ENCODE assay signal across 8 cellular contexts in genomic region chr14:98223709-98224108, GRCh38.
DNase-seq lines count a peak whose midpoint lies in the region; ATAC-seq and TF ChIP-seq lines count a peak whose summit lies in the region.
"Not testable (repeated sequence)": the region's sequence is repeated elsewhere in the genome, so short reads cannot be mapped to it uniquely, and the experiment has no call there.

No MANE protein-coding gene starts in this region.

- H3K4me1 ChIP-seq in CD4-positive, CD25-positive, alpha-beta regulatory T cell (ENCODE audit: control insufficient read depth, insufficient read depth, low read length, poor library complexity, severe bottlenecking), result peaks cover 68% of the 10 kb centered on the region
- H3K4me1 ChIP-seq in Loucy (ENCODE audit: insufficient read depth, low read length, poor library complexity, severe bottlenecking), result peaks cover 12% of the 10 kb centered on the region
- H3K4me1 ChIP-seq in mucosa of descending colon (ENCODE audit: low read depth), result not testable (repeated sequence)

- POLR2A ChIA-PET in activated CD4-positive, alpha-beta memory T cell treated with anti-CD3 and anti-CD28 coated beads, Interleukin-2, amount 10 ng/mL, durations not matched to agents 7 days and 5 days (lab: Charles Lee), result interaction anchor here (0.8 to 2.3 kb wide), 3 partner anchors 35 to 83 kb away, joined by 3 to 13 read pairs (median 8); no protein-coding TSS in a partner anchor

- CTCF ChIA-PET in activated CD4-positive, alpha-beta memory T cell treated with anti-CD3 and anti-CD28 coated beads, Interleukin-2, amount 10 ng/mL, durations not matched to agents 7 days and 5 days (lab: Charles Lee), result interaction anchor here (0.9 to 1.9 kb wide), 3 partner anchors 9 to 84 kb away, joined by 3 to 4 read pairs (median 3); no protein-coding TSS in a partner anchor

- H3F3A ChIP-seq in Loucy (ENCODE audit: low read depth), result not testable (repeated sequence)

- peak overlapping the region; percentile 29 for H3K4me2 ChIP-seq in Loucy (ENCODE audit: low read depth, low read length, poor library complexity, severe bottlenecking)

- not testable (repeated sequence) for H3K36me3 ChIP-seq in CD4-positive, CD25-positive, alpha-beta regulatory T cell (ENCODE audit: control insufficient read depth, insufficient read depth, low read length); Loucy (ENCODE audit: insufficient read depth, low read length); mucosa of descending colon (ENCODE audit: low read depth)

- peak; percentile 36 to 94 (median 77) for DNase-seq in CD4-positive, CD25-positive, alpha-beta regulatory T cell
- DNase-seq in T-helper 9 cell, result peak; percentile 27
- peak; percentile 58 for DNase-seq in activated CD4-positive, alpha-beta memory T cell treated with anti-CD3 and anti-CD28 coated beads, Interleukin-2, amount 10 ng/mL, durations not matched to agents 7 days and 5 days
- peak; percentile 45 for DNase-seq in activated T-helper 1 cell treated with anti-CD3 and anti-CD28 coated beads, Interleukin-12 subunit alpha, Interleukin-12 subunit beta, Interleukin-2, Interleukin-4 antibody, amounts not matched to agents 30 ng/mL and 10 ng/mL and 1 ng/mL, durations not matched to agents 14 hours and 24 hours and 36 hours (ENCODE audit: low spot score)
- not testable (repeated sequence) for DNase-seq in activated naive CD8-positive, alpha-beta T cell treated with anti-CD3 and anti-CD28 coated beads for 36 hours; mucosa of descending colon; stimulated activated effector memory CD8-positive, alpha-beta T cell treated with anti-CD3 and anti-CD28 coated beads, Interleukin-12 subunit alpha, Interleukin-12 subunit beta, amount 100 ng/mL, for 72 hours (ENCODE audit: low spot score in 2 of 2)

- peak overlapping the region; percentile 76 for H3K27ac ChIP-seq in CD4-positive, CD25-positive, alpha-beta regulatory T cell (ENCODE audit: insufficient read depth, low read length, poor library complexity, severe bottlenecking)

- peak overlapping the region; percentile 6 to 72 (median 57) for H3K4me3 Mint-ChIP-seq in CD4-positive, CD25-positive, alpha-beta regulatory T cell
- peak overlapping the region; percentile 5 for H3K4me3 Mint-ChIP-seq in activated CD4-positive, alpha-beta memory T cell treated with anti-CD3 and anti-CD28 coated beads, Interleukin-2, amount 10 ng/mL, durations not matched to agents 7 days and 5 days
- peak overlapping the region; percentile 20 for H3K4me3 Mint-ChIP-seq in activated T-helper 1 cell treated with anti-CD3 and anti-CD28 coated beads, Interleukin-12 subunit alpha, Interleukin-12 subunit beta, Interleukin-2, Interleukin-4 antibody, amounts not matched to agents 30 ng/mL and 10 ng/mL and 1 ng/mL, durations not matched to agents 14 hours and 24 hours and 36 hours
- H3K4me3 Mint-ChIP-seq in activated naive CD8-positive, alpha-beta T cell treated with anti-CD3 and anti-CD28 coated beads for 36 hours, result not testable (repeated sequence)
- peak overlapping the region; percentile 31 for H3K4me3 Mint-ChIP-seq in stimulated activated effector memory CD8-positive, alpha-beta T cell treated with anti-CD3 and anti-CD28 coated beads, Interleukin-12 subunit alpha, Interleukin-12 subunit beta, amount 100 ng/mL, for 72 hours

- not testable (repeated sequence) for TF ChIP-seq CTCF in Loucy (conservative IDR thresholded peaks at IDR 0.05; ENCODE audit: low read length); mucosa of descending colon (IDR thresholded peaks at IDR 0.05)

- not testable (repeated sequence) for H2AFZ ChIP-seq in Loucy (ENCODE audit: low read length)

- H3K4me1 Mint-ChIP-seq in CD4-positive, CD25-positive, alpha-beta regulatory T cell, result peaks cover 24 to 71% (median 57%) of the 10 kb centered on the region in 4 donors
- peaks cover 67% of the 10 kb centered on the region for H3K4me1 Mint-ChIP-seq in activated CD4-positive, alpha-beta memory T cell treated with anti-CD3 and anti-CD28 coated beads, Interleukin-2, amount 10 ng/mL, durations not matched to agents 7 days and 5 days
- peaks cover 49% of the 10 kb centered on the region for H3K4me1 Mint-ChIP-seq in activated T-helper 1 cell treated with anti-CD3 and anti-CD28 coated beads, Interleukin-12 subunit alpha, Interleukin-12 subunit beta, Interleukin-2, Interleukin-4 antibody, amounts not matched to agents 30 ng/mL and 10 ng/mL and 1 ng/mL, durations not matched to agents 14 hours and 24 hours and 36 hours (ENCODE audit: low read depth)
- H3K4me1 Mint-ChIP-seq in activated naive CD8-positive, alpha-beta T cell treated with anti-CD3 and anti-CD28 coated beads for 36 hours, result peaks cover 56% of the 10 kb centered on the region
- peaks cover 48% of the 10 kb centered on the region for H3K4me1 Mint-ChIP-seq in stimulated activated effector memory CD8-positive, alpha-beta T cell treated with anti-CD3 and anti-CD28 coated beads, Interleukin-12 subunit alpha, Interleukin-12 subunit beta, amount 100 ng/mL, for 72 hours

- H3K9me2 ChIP-seq in Loucy (replicated peaks; ENCODE audit: low read depth, low read length), result not testable (repeated sequence)

- H3K4me3 ChIP-seq in CD4-positive, CD25-positive, alpha-beta regulatory T cell (ENCODE audit: low read depth, low read length), result peak overlapping the region; percentile 22
- H3K4me3 ChIP-seq in Loucy (ENCODE audit: low read length, poor library complexity, severe bottlenecking); mucosa of descending colon: not testable (repeated sequence)

- H3K27me3 ChIP-seq in CD4-positive, CD25-positive, alpha-beta regulatory T cell (ENCODE audit: control insufficient read depth, insufficient read depth, low read length); Loucy (ENCODE audit: insufficient read depth, low read length, poor library complexity, severe bottlenecking): not testable (repeated sequence)

- H3K9me3 Mint-ChIP-seq in CD4-positive, CD25-positive, alpha-beta regulatory T cell; activated CD4-positive, alpha-beta memory T cell treated with anti-CD3 and anti-CD28 coated beads, Interleukin-2, amount 10 ng/mL, durations not matched to agents 7 days and 5 days; activated T-helper 1 cell treated with anti-CD3 and anti-CD28 coated beads, Interleukin-12 subunit alpha, Interleukin-12 subunit beta, Interleukin-2, Interleukin-4 antibody, amounts not matched to agents 30 ng/mL and 10 ng/mL and 1 ng/mL, durations not matched to agents 14 hours and 24 hours and 36 hours; stimulated activated effector memory CD8-positive, alpha-beta T cell treated with anti-CD3 and anti-CD28 coated beads, Interleukin-12 subunit alpha, Interleukin-12 subunit beta, amount 100 ng/mL, for 72 hours: not testable (repeated sequence)
- H3K9me3 Mint-ChIP-seq in activated naive CD8-positive, alpha-beta T cell treated with anti-CD3 and anti-CD28 coated beads for 36 hours, result peaks cover 18% of the 10 kb centered on the region

- H3K27ac Mint-ChIP-seq in CD4-positive, CD25-positive, alpha-beta regulatory T cell, result peak overlapping the region; percentile 93 to 97 (median 95)
- peak overlapping the region; percentile 87 for H3K27ac Mint-ChIP-seq in activated CD4-positive, alpha-beta memory T cell treated with anti-CD3 and anti-CD28 coated beads, Interleukin-2, amount 10 ng/mL, durations not matched to agents 7 days and 5 days
- peak overlapping the region; percentile 90 for H3K27ac Mint-ChIP-seq in activated T-helper 1 cell treated with anti-CD3 and anti-CD28 coated beads, Interleukin-12 subunit alpha, Interleukin-12 subunit beta, Interleukin-2, Interleukin-4 antibody, amounts not matched to agents 30 ng/mL and 10 ng/mL and 1 ng/mL, durations not matched to agents 14 hours and 24 hours and 36 hours
- peak overlapping the region; percentile 85 for H3K27ac Mint-ChIP-seq in activated naive CD8-positive, alpha-beta T cell treated with anti-CD3 and anti-CD28 coated beads for 36 hours
- peak overlapping the region; percentile 89 for H3K27ac Mint-ChIP-seq in stimulated activated effector memory CD8-positive, alpha-beta T cell treated with anti-CD3 and anti-CD28 coated beads, Interleukin-12 subunit alpha, Interleukin-12 subunit beta, amount 100 ng/mL, for 72 hours

- H3K27me3 Mint-ChIP-seq in CD4-positive, CD25-positive, alpha-beta regulatory T cell; activated CD4-positive, alpha-beta memory T cell treated with anti-CD3 and anti-CD28 coated beads, Interleukin-2, amount 10 ng/mL, durations not matched to agents 7 days and 5 days; activated T-helper 1 cell treated with anti-CD3 and anti-CD28 coated beads, Interleukin-12 subunit alpha, Interleukin-12 subunit beta, Interleukin-2, Interleukin-4 antibody, amounts not matched to agents 30 ng/mL and 10 ng/mL and 1 ng/mL, durations not matched to agents 14 hours and 24 hours and 36 hours (ENCODE audit: insufficient read depth); activated naive CD8-positive, alpha-beta T cell treated with anti-CD3 and anti-CD28 coated beads for 36 hours: not testable (repeated sequence)

- H3K9me3 ChIP-seq in CD4-positive, CD25-positive, alpha-beta regulatory T cell (ENCODE audit: control insufficient read depth in 2 of 2, low read length in 2 of 2); Loucy (ENCODE audit: insufficient read depth, low read depth, low read length); mucosa of descending colon: not testable (repeated sequence)

- H3K36me3 Mint-ChIP-seq in CD4-positive, CD25-positive, alpha-beta regulatory T cell; activated T-helper 1 cell treated with anti-CD3 and anti-CD28 coated beads, Interleukin-12 subunit alpha, Interleukin-12 subunit beta, Interleukin-2, Interleukin-4 antibody, amounts not matched to agents 30 ng/mL and 10 ng/mL and 1 ng/mL, durations not matched to agents 14 hours and 24 hours and 36 hours (ENCODE audit: low read depth); stimulated activated effector memory CD8-positive, alpha-beta T cell treated with anti-CD3 and anti-CD28 coated beads, Interleukin-12 subunit alpha, Interleukin-12 subunit beta, amount 100 ng/mL, for 72 hours: not testable (repeated sequence)
- peaks cover 11% of the 10 kb centered on the region for H3K36me3 Mint-ChIP-seq in activated CD4-positive, alpha-beta memory T cell treated with anti-CD3 and anti-CD28 coated beads, Interleukin-2, amount 10 ng/mL, durations not matched to agents 7 days and 5 days (ENCODE audit: low read depth)
- peaks cover 18% of the 10 kb centered on the region for H3K36me3 Mint-ChIP-seq in activated naive CD8-positive, alpha-beta T cell treated with anti-CD3 and anti-CD28 coated beads for 36 hours

- H3K9ac ChIP-seq in Loucy (ENCODE audit: low read depth, low read length, poor library complexity, severe bottlenecking), result not testable (repeated sequence)

- peak; percentile 86 to 96 for ATAC-seq in CD4-positive, CD25-positive, alpha-beta regulatory T cell (ENCODE audit: low read depth in 2 of 2)
- peak; percentile 52 for ATAC-seq in mucosa of descending colon
- peak; percentile 17 for ATAC-seq in stimulated activated effector memory CD8-positive, alpha-beta T cell treated with anti-CD3 and anti-CD28 coated beads, Interleukin-12 subunit alpha, Interleukin-12 subunit beta, amount 100 ng/mL, for 72 hours

- intact Hi-C loops in activated T-helper 1 cell treated with anti-CD3 and anti-CD28 coated beads, Interleukin-12 subunit alpha, Interleukin-12 subunit beta, Interleukin-2, Interleukin-4 antibody, amounts not matched to agents 30 ng/mL and 10 ng/mL and 1 ng/mL, durations not matched to agents 14 hours and 24 hours and 36 hours (cut with micrococcal nuclease), result loop anchor here (10.0 kb wide), 1 partner anchor 961 kb away; no protein-coding TSS in a partner anchor
- intact Hi-C loops in mucosa of descending colon (cut with DNase I, micrococcal nuclease), result not testable (repeated sequence)

- not testable (repeated sequence) for H4K20me1 ChIP-seq in Loucy (ENCODE audit: insufficient read depth, low read length, poor library complexity, severe bottlenecking)

- not testable (repeated sequence) for H3K79me2 ChIP-seq in Loucy (ENCODE audit: insufficient read depth, low read length)

Comparison
In these comparisons a context has a peak if more than half of its experiments do, and no peak if none do; other contexts are left out.
1. ATAC-seq: peak in every context shown above with its lines; median percentile 91 in CD4-positive, CD25-positive, alpha-beta regulatory T cell; 52 in mucosa of descending colon; 17 in stimulated activated effector memory CD8-positive, alpha-beta T cell treated with anti-CD3 and anti-CD28 coated beads, Interleukin-12 subunit alpha, Interleukin-12 subunit beta, amount 100 ng/mL, for 72 hours.